ENCODE assay signal across 18 cellular contexts in genomic region chr19:30254789-30255188, GRCh38.
DNase-seq lines count a peak whose midpoint lies in the region; ATAC-seq, FAIRE-seq and TF ChIP-seq lines count a peak whose summit lies in the region.
"Had no signal": no experiment of that assay in that cellular context is flagged by ENCODE, and none has a peak within 500 bp of the region (broad histone marks: within the 10 kb centered on the region; RNA-seq: fewer than 3 reads in every experiment).

No MANE protein-coding gene starts in this region.

- DNase-seq in D721Med (ENCODE audit: insufficient read length, low spot score) (no peak), dorsolateral prefrontal cortex (no peak), midbrain (lab: John Stamatoyannopoulos, UW) (peak; percentile 26), PC-3 (no peak), G401 (ENCODE audit: low spot score) (no peak), NCI-H2227 (lab: John Stamatoyannopoulos, UW; ENCODE audit: unreplicated experiment) (no peak)
- DNase-seq: ACHN; AML-193; CD4-positive, alpha-beta T cell; DMS79 treated with DMSO at 0.1 percent for 48 hours; HFFc6; KG1 had no signal

- ATAC-seq in PC-3, result no peak
- ATAC-seq: GM12878, HCT116, HepG2 had no signal

- H3K4me1 ChIP-seq in PC-3 (ENCODE audit: insufficient read depth, low read length), result no peaks in the 10 kb centered on the region

- BruUV-seq in PC-3 (replicated peaks; lab: Mats Ljungman, UMichigan), result no TSS peak

- intact Hi-C loops in dorsolateral prefrontal cortex (cut with DNase I), result no loop called here
- intact Hi-C loops in PC-3 (cut with micrococcal nuclease), result no loop called here

- no peaks in the 10 kb centered on the region for H3K36me3 ChIP-seq in PC-3 (ENCODE audit: low read depth, low read length)

- peak; percentile 75 for FAIRE-seq in D721Med (lab: Jason Lieb, UNC)
- FAIRE-seq: GM12878, GM19239, H54, HepG2 had no signal

- H3K9me3 ChIP-seq in PC-3 (ENCODE audit: low read length), result no peaks in the 10 kb centered on the region

- H3K27me3 ChIP-seq in dorsolateral prefrontal cortex (peaks cover 0 to 28% (median 6%) of the 10 kb centered on the region in 45 donors), PC-3 (ENCODE audit: low read length) (peaks cover 41% of the 10 kb centered on the region)

- H3K4me2 ChIP-seq in PC-3 (ENCODE audit: low read length), result no peak overlapping the region

- no peak overlapping the region for H2AFZ ChIP-seq in PC-3 (ENCODE audit: low read length)

- no peaks in the 10 kb centered on the region for H4K20me1 ChIP-seq in PC-3 (ENCODE audit: low read length)

- POLR2A ChIA-PET in PC-3 (lab: Charles Lee; ENCODE audit: unreplicated experiment), result no interaction called here

- H3K9ac ChIP-seq in PC-3 (ENCODE audit: low read length), result no peak overlapping the region

- H3K4me3 ChIP-seq in dorsolateral prefrontal cortex (peak overlapping the region in 28 of 59 donors; percentile 1 to 56 (median 39)), PC-3 (ENCODE audit: low read length) (no peak overlapping the region)
- H3K4me3 ChIP-seq: GM12878 had no signal

- H3K79me2 ChIP-seq in PC-3 (ENCODE audit: low read length), result no peaks in the 10 kb centered on the region

- TF ChIP-seq CTCF in D721Med (IDR thresholded peaks at IDR 0.05; ENCODE audit: insufficient read depth, missing control alignments) (no peak), dorsolateral prefrontal cortex (IDR thresholded peaks at IDR 0.05 in 54 of 56, conservative IDR thresholded peaks at IDR 0.05 in 2 of 56; ENCODE audit: low read depth in 1 of 56, partially characterized antibody in 56 of 56) (no peak), PC-3 (conservative IDR thresholded peaks at IDR 0.05; ENCODE audit: low read depth, low read length) (no peak)

- in situ Hi-C loops in G401 (cut with HindIII; ENCODE audit: low sequenced_read_pairs), result no loop called here

- H3K9me2 ChIP-seq in PC-3 (replicated peaks; ENCODE audit: low read length), result no peaks in the 10 kb centered on the region

- CTCF ChIA-PET in PC-3 (lab: Charles Lee), result no interaction called here

- no peaks in the 10 kb centered on the region for H3F3A ChIP-seq in PC-3 (ENCODE audit: low read length, unreplicated experiment)

- peak overlapping the region in 32 of 59 donors; percentile 0 to 80 (median 45) for H3K27ac ChIP-seq in dorsolateral prefrontal cortex
- no peak overlapping the region for H3K27ac ChIP-seq in PC-3 (ENCODE audit: low read length)
- H3K27ac ChIP-seq: C4-2B had no signal
